ENCODE assay signal across 28 cellular contexts in the genomic region with DNA sequence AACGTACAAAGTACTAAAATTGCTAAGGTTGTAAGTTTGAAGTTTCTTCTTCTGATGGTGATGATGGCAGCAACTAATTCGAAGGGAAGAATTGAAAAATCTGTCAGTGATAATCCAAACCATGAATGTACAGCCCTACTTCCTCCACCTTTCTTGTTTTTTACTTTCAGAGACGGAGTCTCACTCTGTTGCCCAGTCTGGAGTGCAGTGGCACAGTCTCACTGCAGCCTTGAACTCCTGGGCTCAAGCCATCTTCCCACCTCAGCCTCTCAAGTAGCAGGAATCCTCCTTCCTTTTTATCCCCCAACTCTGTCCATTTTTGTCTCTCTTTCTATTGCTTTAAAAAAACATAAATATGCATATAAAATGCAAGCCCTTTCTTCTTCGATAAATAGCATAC.
"Had no signal": no experiment of that assay in that cellular context is flagged by ENCODE, and none has a peak within 500 bp of the region (broad histone marks: within the 10 kb centered on the region; RNA-seq: fewer than 3 reads in every experiment).

No MANE protein-coding gene starts in this region.

- H3K36me3 Mint-ChIP-seq: naive thymus-derived CD8-positive, alpha-beta T cell; natural killer cell treated with Interleukin-12 subunit alpha and Interleukin-12 subunit beta and Interleukin-15 and Interleukin-18, amount 100 ng/mL, for 72 hours; stimulated activated effector memory CD8-positive, alpha-beta T cell treated with anti-CD3 and anti-CD28 coated beads, Interleukin-12 subunit alpha, Interleukin-12 subunit beta, amount 100 ng/mL, for 72 hours; stimulated activated naive B cell treated with anti-CD40 and anti-IgM and Interleukin-4, amounts not matched to agents 10 μg/mL and 1 μg/mL and 100 μg/mL, for 72 hours had no signal

- H3K4me1 Mint-ChIP-seq: naive thymus-derived CD8-positive, alpha-beta T cell; stimulated activated effector memory CD8-positive, alpha-beta T cell treated with anti-CD3 and anti-CD28 coated beads, Interleukin-12 subunit alpha, Interleukin-12 subunit beta, amount 100 ng/mL, for 72 hours; stimulated activated naive B cell treated with anti-CD40 and anti-IgM and Interleukin-4, amounts not matched to agents 10 μg/mL and 1 μg/mL and 100 μg/mL, for 72 hours had no signal

- H3K9me3 ChIP-seq: ovary, psoas muscle, right lobe of liver, sigmoid colon, stomach, thoracic aorta, thyroid gland, tibial nerve, upper lobe of left lung, vagina had no signal

- H2AFZ ChIP-seq: parathyroid adenoma had no signal

- H3K4me3 Mint-ChIP-seq: naive thymus-derived CD8-positive, alpha-beta T cell; natural killer cell treated with Interleukin-12 subunit alpha and Interleukin-12 subunit beta and Interleukin-15 and Interleukin-18, amount 100 ng/mL, for 72 hours; nephron progenitor cell; stimulated activated effector memory CD8-positive, alpha-beta T cell treated with anti-CD3 and anti-CD28 coated beads, Interleukin-12 subunit alpha, Interleukin-12 subunit beta, amount 100 ng/mL, for 72 hours; stimulated activated naive B cell treated with anti-CD40 and anti-IgM and Interleukin-4, amounts not matched to agents 10 μg/mL and 1 μg/mL and 100 μg/mL, for 72 hours; stimulated activated naive CD8-positive, alpha-beta T cell treated with anti-CD3 and anti-CD28 coated beads, Interleukin-15, Interleukin-2, amounts not matched to agents 100 ng/mL and 50 ng/mL, for 24 hours had no signal

- DNase-seq: naive thymus-derived CD8-positive, alpha-beta T cell; nephron progenitor cell; occipital lobe; ovary; posterior cingulate gyrus; psoas muscle; right cardiac atrium; right lobe of liver; sigmoid colon; small intestine; stimulated activated CD4-positive, alpha-beta T cell treated with anti-CD3 and anti-CD28 coated beads, Interleukin-15, amount 100 ng/mL, for 24 hours; stimulated activated CD4-positive, alpha-beta T cell treated with anti-CD3 and anti-CD28 coated beads, Interleukin-2, amount 100 ng/mL, for 24 hours; stimulated activated CD4-positive, alpha-beta T cell treated with anti-CD3 and anti-CD28 coated beads, Interleukin-2, amount 100 ng/mL, for 48 hours; stimulated activated CD4-positive, alpha-beta T cell treated with anti-CD3 and anti-CD28 coated beads, Interleukin-4, amount 100 ng/mL, for 24 hours; stimulated activated naive B cell treated with anti-CD40 and anti-IgM and Interleukin-4, amounts not matched to agents 10 μg/mL and 1 μg/mL and 100 μg/mL, for 72 hours; stimulated activated naive CD4-positive, alpha-beta T cell treated with Interleukin-2 at 50 U/mL for 16 hours; stomach; thyroid gland; upper lobe of left lung had no signal

- H3K79me2 ChIP-seq: parathyroid adenoma had no signal

- ATAC-seq: naive thymus-derived CD8-positive, alpha-beta T cell; natural killer cell treated with Interleukin-12 subunit alpha and Interleukin-12 subunit beta and Interleukin-15 and Interleukin-18, amount 100 ng/mL, for 72 hours; psoas muscle; right cardiac atrium; right lobe of liver; stimulated activated effector memory CD8-positive, alpha-beta T cell treated with anti-CD3 and anti-CD28 coated beads, Interleukin-12 subunit alpha, Interleukin-12 subunit beta, amount 100 ng/mL, for 72 hours; stimulated activated naive B cell treated with anti-CD40 and anti-IgM and Interleukin-4, amounts not matched to agents 10 μg/mL and 1 μg/mL and 100 μg/mL, for 72 hours had no signal

- H3K27me3 ChIP-seq: ovary, right lobe of liver, sigmoid colon, stomach, thyroid gland, tibial nerve, upper lobe of left lung, vagina had no signal

- H3K9me3 Mint-ChIP-seq: naive thymus-derived CD8-positive, alpha-beta T cell; nephron progenitor cell; neural crest cell; stimulated activated naive B cell treated with anti-CD40 and anti-IgM and Interleukin-4, amounts not matched to agents 10 μg/mL and 1 μg/mL and 100 μg/mL, for 72 hours; stimulated activated naive CD8-positive, alpha-beta T cell treated with anti-CD3 and anti-CD28 coated beads, Interleukin-15, Interleukin-2, amounts not matched to agents 100 ng/mL and 50 ng/mL, for 24 hours had no signal

- H3K27ac Mint-ChIP-seq: naive thymus-derived CD8-positive, alpha-beta T cell; natural killer cell treated with Interleukin-12 subunit alpha and Interleukin-12 subunit beta and Interleukin-15 and Interleukin-18, amount 100 ng/mL, for 72 hours; nephron progenitor cell; progenitor cell of endocrine pancreas; stimulated activated effector memory CD8-positive, alpha-beta T cell treated with anti-CD3 and anti-CD28 coated beads, Interleukin-12 subunit alpha, Interleukin-12 subunit beta, amount 100 ng/mL, for 72 hours; stimulated activated naive B cell treated with anti-CD40 and anti-IgM and Interleukin-4, amounts not matched to agents 10 μg/mL and 1 μg/mL and 100 μg/mL, for 72 hours; stimulated activated naive CD8-positive, alpha-beta T cell treated with anti-CD3 and anti-CD28 coated beads, Interleukin-15, Interleukin-2, amounts not matched to agents 100 ng/mL and 50 ng/mL, for 24 hours had no signal

- H3K36me3 ChIP-seq: ovary, right lobe of liver, sigmoid colon, stomach, thoracic aorta, thyroid gland, tibial nerve, upper lobe of left lung, vagina had no signal

- H3K4me3 ChIP-seq: ovary, psoas muscle, right lobe of liver, sigmoid colon, stomach, thoracic aorta, thyroid gland, tibial nerve, upper lobe of left lung, vagina had no signal

- H3K9ac ChIP-seq: parathyroid adenoma had no signal

- H3K27me3 Mint-ChIP-seq: stimulated activated naive B cell treated with anti-CD40 and anti-IgM and Interleukin-4, amounts not matched to agents 10 μg/mL and 1 μg/mL and 100 μg/mL, for 72 hours had no signal

- H3K4me1 ChIP-seq: parathyroid adenoma, psoas muscle, right lobe of liver, thyroid gland, upper lobe of left lung, vagina had no signal

- H3K27ac ChIP-seq: ovary, parathyroid adenoma, psoas muscle, right lobe of liver, sigmoid colon, stomach, thoracic aorta, thyroid gland, tibial nerve, upper lobe of left lung, vagina had no signal
